17 cellular contexts compared by ENCODE assay signal in the genomic region with DNA sequence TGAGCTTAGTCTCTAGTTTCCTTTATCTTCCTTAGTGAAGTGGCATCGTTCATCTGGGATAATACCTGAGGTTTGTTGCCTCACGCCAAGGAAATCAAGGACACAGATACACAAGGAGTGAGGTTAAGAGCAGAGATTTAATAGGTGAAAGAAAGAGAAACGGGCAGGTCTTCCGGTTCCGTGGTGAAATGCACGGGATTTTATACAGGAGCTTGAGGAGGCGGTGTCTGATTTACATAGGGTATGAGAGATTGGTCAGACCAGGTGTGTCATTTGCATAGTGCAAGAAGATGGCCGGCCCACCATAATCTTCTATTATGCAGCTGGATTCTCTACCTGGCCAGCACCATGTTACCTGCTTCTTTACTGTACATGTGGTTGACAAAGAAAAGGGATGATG. TPM values are rescaled to one million over a fixed set of nuclear protein-coding genes. Genes with fewer than 3 reads are reported as not detected.
A peak's percentile ranks its signal among the peaks of the same experiment; 100 is the strongest.
DNase-seq lines count a peak whose midpoint lies in the region; ATAC-seq, FAIRE-seq and TF ChIP-seq lines count a peak whose summit lies in the region.
"Had no signal": no experiment of that assay in that cellular context is flagged by ENCODE, and none has a peak within 500 bp of the region (broad histone marks: within the 10 kb centered on the region; RNA-seq: fewer than 3 reads in every experiment).

No MANE protein-coding gene starts in this region.

- no peaks in the 10 kb centered on the region for H3K4me1 ChIP-seq in BE2C
- H3K4me1 ChIP-seq in keratinocyte (ENCODE audit: control insufficient read depth, extremely low read depth, insufficient read depth, low read length) = peaks cover 25% of the 10 kb centered on the region
- H3K4me1 ChIP-seq in neural progenitor cell = no peaks in the 10 kb centered on the region
- H3K4me1 ChIP-seq: HAP-1 had no signal

- TF ChIP-seq CTCF in BE2C (IDR thresholded peaks at IDR 0.05; ENCODE audit: low read depth, low read length) (no peak), VCaP (conservative IDR thresholded peaks at IDR 0.05) (no peak), keratinocyte (optimal IDR thresholded peaks at IDR 0.05 in 1 of 3, IDR thresholded peaks at IDR 0.05 in 1 of 3, conservative IDR thresholded peaks at IDR 0.05 in 1 of 3; ENCODE audit: extremely low read depth in 1 of 3, insufficient read depth in 2 of 3, low read length in 3 of 3) (no peak), neural progenitor cell (IDR thresholded peaks at IDR 0.05) (no peak)

- H3F3A ChIP-seq in neural progenitor cell (ENCODE audit: low read depth) = no peaks in the 10 kb centered on the region

- peaks cover 6% of the 10 kb centered on the region for H3K36me3 Mint-ChIP-seq in neural progenitor cell

- no peaks in the 10 kb centered on the region for H3K9me1 ChIP-seq in keratinocyte (ENCODE audit: control insufficient read depth, extremely low read depth, insufficient read depth, low read length)

- H4K20me1 ChIP-seq in keratinocyte (ENCODE audit: control insufficient read depth, extremely low read depth, insufficient read depth, low read length) (no peaks in the 10 kb centered on the region), neural progenitor cell (ENCODE audit: low read depth) (no peaks in the 10 kb centered on the region)

- DNase-seq in BE2C (no peak), NCI-H2029 (lab: John Stamatoyannopoulos, UW) (peak; percentile 39), keratinocyte (ENCODE audit: low read depth, low spot score) (no peak), hypothalamus (lab: John Stamatoyannopoulos, UW) (no peak), substantia nigra (lab: John Stamatoyannopoulos, UW) (no peak), neural progenitor cell (ENCODE audit: low spot score) (no peak)
- DNase-seq: activated CD4-positive, CD25-positive, alpha-beta regulatory T cell; amygdala; kidney; midbrain; NCI-H1436 treated with DMSO at 0.1 percent for 48 hours; right lobe of liver had no signal

- H3K9ac ChIP-seq in keratinocyte (ENCODE audit: control insufficient read depth, extremely low read depth, insufficient read depth, low read length) = peak overlapping the region; percentile 71
- H3K9ac ChIP-seq in neural progenitor cell = no peak overlapping the region

- no peak overlapping the region for H3K4me3 Mint-ChIP-seq in neural progenitor cell

- peaks cover 3% of the 10 kb centered on the region for H3K27me3 Mint-ChIP-seq in neural progenitor cell (ENCODE audit: insufficient read depth, low read depth)

- H2AFZ ChIP-seq in keratinocyte (ENCODE audit: control insufficient read depth, low read length) (peak overlapping the region; percentile 35), neural progenitor cell (replicated peaks) (no peak overlapping the region)

- H3K79me2 ChIP-seq in keratinocyte (ENCODE audit: control insufficient read depth, insufficient read depth, low read length) = no peaks in the 10 kb centered on the region
- H3K79me2 ChIP-seq in neural progenitor cell (ENCODE audit: low read depth) = no peaks in the 10 kb centered on the region

- H3K4me2 ChIP-seq in keratinocyte (ENCODE audit: control insufficient read depth, extremely low read depth, insufficient read depth, low read depth, low read length) (peak overlapping the region; percentile 84), neural progenitor cell (no peak overlapping the region)

- FAIRE-seq in keratinocyte (lab: Jason Lieb, UNC) = peak; percentile 98
- FAIRE-seq: kidney had no signal

- peaks cover 11% of the 10 kb centered on the region for H3K4me1 Mint-ChIP-seq in neural progenitor cell

- no peak for ATAC-seq in HG02610 (IDR thresholded peaks at IDR 0.05; ENCODE audit: unreplicated experiment)

- dilution Hi-C loops in keratinocyte (cut with MboI; ENCODE audit: extremely low pct_ligation_motif_present, low sequenced_read_pairs) = no loop called here

- H3K4me3 ChIP-seq in BE2C (ENCODE audit: low read depth, low read length) (peak overlapping the region; percentile 42), keratinocyte (ENCODE audit: control insufficient read depth in 2 of 3, extremely low read depth in 1 of 3, insufficient read depth in 2 of 3, low read depth in 1 of 3, low read length in 3 of 3) (peak overlapping the region in 2 of 3 experiments; percentile 4 to 49), neural progenitor cell (no peak overlapping the region)
- H3K4me3 ChIP-seq: HAP-1, right lobe of liver had no signal

- H3K27me3 ChIP-seq in BE2C = no peaks in the 10 kb centered on the region
- H3K27me3 ChIP-seq in keratinocyte (ENCODE audit: control insufficient read depth, extremely low read depth, insufficient read depth, low read length) = no peaks in the 10 kb centered on the region
- no peaks in the 10 kb centered on the region for H3K27me3 ChIP-seq in neural progenitor cell
- H3K27me3 ChIP-seq: right lobe of liver had no signal

- H3K36me3 ChIP-seq in BE2C (no peaks in the 10 kb centered on the region), keratinocyte (ENCODE audit: control insufficient read depth in 2 of 2, extremely low read depth in 1 of 2, insufficient read depth in 2 of 2, low read length in 2 of 2) (no peaks in the 10 kb centered on the region), neural progenitor cell (no peaks in the 10 kb centered on the region)
- H3K36me3 ChIP-seq: HAP-1, right lobe of liver had no signal

- no peaks in the 10 kb centered on the region for H3K9me3 Mint-ChIP-seq in neural progenitor cell

- H3K9me3 ChIP-seq in BE2C (no peaks in the 10 kb centered on the region), keratinocyte (ENCODE audit: control insufficient read depth, low read depth, low read length) (no peaks in the 10 kb centered on the region), neural progenitor cell (ENCODE audit: low read depth) (no peaks in the 10 kb centered on the region)
- H3K9me3 ChIP-seq: Caco-2, HAP-1, right lobe of liver had no signal

- H3K27ac Mint-ChIP-seq in neural progenitor cell = no peak overlapping the region

- H3K27ac ChIP-seq in VCaP (peak overlapping the region; percentile 26), keratinocyte (ENCODE audit: control insufficient read depth, insufficient read depth, low read length) (peak overlapping the region; percentile 80), substantia nigra (ENCODE audit: low read depth, low read length, poor library complexity, severe bottlenecking) (no peak overlapping the region), neural progenitor cell (no peak overlapping the region)
- H3K27ac ChIP-seq: RWPE1 had no signal

RNA-seq across cellular contexts. Expression of a gene that starts 17.2 kb away (rescaled TPM):
- polyA plus RNA-seq in BE2C (2012; ENCODE audit: insufficient read depth, insufficient read length, low read depth) = 2.5 TPM
- 21.0 to 34.6 TPM (median 23.1 TPM) in 3 replicates for polyA plus RNA-seq in keratinocyte
- polyA plus RNA-seq in keratinocyte (2011; ENCODE audit: low read depth) = 19.7 TPM
- polyA plus RNA-seq in keratinocyte (2011; cell fraction: cytosol; rRNA removed) = 23.0 and 46.4 TPM in 2 replicates
- polyA plus RNA-seq in keratinocyte (2011; cell fraction: nucleus; rRNA removed) = 24.7 and 40.9 TPM in 2 replicates
- 16.4 and 28.7 TPM in 2 replicates for polyA plus RNA-seq in keratinocyte (2012; ENCODE audit: low replicate concordance)
- 7.6 to 23.1 TPM (median 17.1 TPM) in 3 replicates for polyA minus RNA-seq in keratinocyte
- 22.8 TPM for polyA minus RNA-seq in keratinocyte (2011; cell fraction: cytosol; rRNA and poly(A)+ RNA removed)
- 18.9 and 22.9 TPM in 2 replicates for polyA minus RNA-seq in keratinocyte (2011; cell fraction: nucleus; rRNA and poly(A)+ RNA removed)
- total RNA-seq in neural progenitor cell (ENCODE audit: low replicate concordance) = 19.9 and 28.2 TPM in 2 replicates

Comparison
In these comparisons a context has a peak if more than half of its experiments do, and no peak if none do; other contexts are left out.
1. H3K27ac ChIP-seq: peak in VCaP (single experiment) and keratinocyte (single experiment); none in substantia nigra (single experiment) and neural progenitor cell (single experiment).